ENCODE assay signal across 1 cellular context in genomic region chr3:47380601-47381316, GRCh38.
TF ChIP-seq lines count a peak whose summit lies in the region.

Gene PTPN23, plus strand, starts transcription at chr3:47381021. Its CDS starts 76 bp downstream, at chr3:47381097.

TF ChIP-seq in HEK293, 187 proteins besides CTCF, POLR2A, EP300 and RAD21 (continued from another document and continues in another):
- TF ChIP-seq ZNF776 (tag by site-specific recombination; IDR thresholded peaks at IDR 0.05; ENCODE audit: borderline replicate concordance), result no peak
- TF ChIP-seq GFI1B (tag by site-specific recombination; IDR thresholded peaks at IDR 0.05), result no peak
- no peak for TF ChIP-seq ZFP41 (tag by site-specific recombination; IDR thresholded peaks at IDR 0.05; ENCODE audit: borderline replicate concordance)
- TF ChIP-seq ATF2 (tag by site-specific recombination; IDR thresholded peaks at IDR 0.05; ENCODE audit: low read depth), result peak; percentile 45; the same call in 1 of the 2 replicates
- no peak for TF ChIP-seq ZNF571 (tag by site-specific recombination; IDR thresholded peaks at IDR 0.05)
- TF ChIP-seq, protein P1, sequence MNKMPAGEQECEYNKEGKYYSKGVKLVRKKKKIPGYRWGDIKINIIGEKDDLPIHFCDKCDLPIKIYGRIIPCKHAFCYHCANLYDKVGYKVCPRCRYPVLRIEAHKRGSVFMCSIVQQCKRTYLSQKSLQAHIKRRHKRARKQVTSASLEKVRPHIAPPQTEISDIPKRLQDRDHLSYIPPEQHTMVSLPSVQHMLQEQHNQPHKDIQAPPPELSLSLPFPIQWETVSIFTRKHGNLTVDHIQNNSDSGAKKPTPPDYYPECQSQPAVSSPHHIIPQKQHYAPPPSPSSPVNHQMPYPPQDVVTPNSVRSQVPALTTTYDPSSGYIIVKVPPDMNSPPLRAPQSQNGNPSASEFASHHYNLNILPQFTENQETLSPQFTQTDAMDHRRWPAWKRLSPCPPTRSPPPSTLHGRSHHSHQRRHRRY (tag by site-specific recombination; IDR thresholded peaks at IDR 0.05), result no peak
- TF ChIP-seq, protein P2, sequence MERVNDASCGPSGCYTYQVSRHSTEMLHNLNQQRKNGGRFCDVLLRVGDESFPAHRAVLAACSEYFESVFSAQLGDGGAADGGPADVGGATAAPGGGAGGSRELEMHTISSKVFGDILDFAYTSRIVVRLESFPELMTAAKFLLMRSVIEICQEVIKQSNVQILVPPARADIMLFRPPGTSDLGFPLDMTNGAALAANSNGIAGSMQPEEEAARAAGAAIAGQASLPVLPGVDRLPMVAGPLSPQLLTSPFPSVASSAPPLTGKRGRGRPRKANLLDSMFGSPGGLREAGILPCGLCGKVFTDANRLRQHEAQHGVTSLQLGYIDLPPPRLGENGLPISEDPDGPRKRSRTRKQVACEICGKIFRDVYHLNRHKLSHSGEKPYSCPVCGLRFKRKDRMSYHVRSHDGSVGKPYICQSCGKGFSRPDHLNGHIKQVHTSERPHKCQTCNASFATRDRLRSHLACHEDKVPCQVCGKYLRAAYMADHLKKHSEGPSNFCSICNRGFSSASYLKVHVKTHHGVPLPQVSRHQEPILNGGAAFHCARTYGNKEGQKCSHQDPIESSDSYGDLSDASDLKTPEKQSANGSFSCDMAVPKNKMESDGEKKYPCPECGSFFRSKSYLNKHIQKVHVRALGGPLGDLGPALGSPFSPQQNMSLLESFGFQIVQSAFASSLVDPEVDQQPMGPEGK (tag by site-specific recombination; IDR thresholded peaks at IDR 0.05), result peak; percentile 69
- no peak for TF ChIP-seq ZBTB8A (tag by site-specific recombination; IDR thresholded peaks at IDR 0.05)
- TF ChIP-seq ZNF169 (tag by site-specific recombination; IDR thresholded peaks at IDR 0.05), result no peak
- TF ChIP-seq ZFHX2 (tag by site-specific recombination; conservative IDR thresholded peaks at IDR 0.05), result peak; percentile 62
- TF ChIP-seq INSM2 (tag by site-specific recombination; IDR thresholded peaks at IDR 0.05), result 0 out of 2 replicates have a peak, but pooled peaks have one; percentile 39
- peak; percentile 69 for TF ChIP-seq SP7 (tag by site-specific recombination; IDR thresholded peaks at IDR 0.05)
- TF ChIP-seq KLF10 (tag by site-specific recombination; IDR thresholded peaks at IDR 0.05), result no peak; the same call in 1 of the 2 replicates
- TF ChIP-seq ZFP3 (tag by site-specific recombination; IDR thresholded peaks at IDR 0.05; ENCODE audit: low read depth), result no peak
- peak; percentile 47; the same call in 1 of the 2 replicates for TF ChIP-seq ZNF391 (tag by site-specific recombination; IDR thresholded peaks at IDR 0.05; ENCODE audit: borderline replicate concordance, low read depth)
- peak; percentile 68 for TF ChIP-seq ZNF660 (tag by site-specific recombination; IDR thresholded peaks at IDR 0.05)
- TF ChIP-seq ZSCAN23 (tag by site-specific recombination; IDR thresholded peaks at IDR 0.05), result peak; percentile 77
- TF ChIP-seq ZNF791 (tag by site-specific recombination; IDR thresholded peaks at IDR 0.05), result no peak
- no peak for TF ChIP-seq ZNF155 (tag by site-specific recombination; IDR thresholded peaks at IDR 0.05)
- peak; percentile 44; the same call in 1 of the 2 replicates for TF ChIP-seq ZNF561 (tag by site-specific recombination; IDR thresholded peaks at IDR 0.05; ENCODE audit: borderline replicate concordance)
- TF ChIP-seq MYNN (tag by site-specific recombination; IDR thresholded peaks at IDR 0.05; ENCODE audit: borderline replicate concordance), result no peak
- no peak for TF ChIP-seq GLI2 (tag by site-specific recombination; IDR thresholded peaks at IDR 0.05; ENCODE audit: borderline replicate concordance, low read depth)
- TF ChIP-seq ZNF548 (tag by site-specific recombination; IDR thresholded peaks at IDR 0.05), result no peak
- TF ChIP-seq PRDM4 (tag by site-specific recombination; IDR thresholded peaks at IDR 0.05), result peak; percentile 34; the same call in 1 of the 2 replicates
- TF ChIP-seq PRDM10 (tag by site-specific recombination; IDR thresholded peaks at IDR 0.05), result peak; percentile 76
- TF ChIP-seq ZNF596 (tag by site-specific recombination; IDR thresholded peaks at IDR 0.05), result no peak
- no peak for TF ChIP-seq ZNF529 (tag by site-specific recombination; IDR thresholded peaks at IDR 0.05; ENCODE audit: insufficient replicate concordance)
- TF ChIP-seq ZNF621 (tag by site-specific recombination; IDR thresholded peaks at IDR 0.05), result no peak
- no peak; the same call in none of the 2 replicates for TF ChIP-seq ZNF394 (tag by site-specific recombination; IDR thresholded peaks at IDR 0.05; ENCODE audit: borderline replicate concordance)
- TF ChIP-seq HOXC10 (CRISPR knock-in tag; IDR thresholded peaks at IDR 0.05), result no peak
- TF ChIP-seq, protein P3, sequence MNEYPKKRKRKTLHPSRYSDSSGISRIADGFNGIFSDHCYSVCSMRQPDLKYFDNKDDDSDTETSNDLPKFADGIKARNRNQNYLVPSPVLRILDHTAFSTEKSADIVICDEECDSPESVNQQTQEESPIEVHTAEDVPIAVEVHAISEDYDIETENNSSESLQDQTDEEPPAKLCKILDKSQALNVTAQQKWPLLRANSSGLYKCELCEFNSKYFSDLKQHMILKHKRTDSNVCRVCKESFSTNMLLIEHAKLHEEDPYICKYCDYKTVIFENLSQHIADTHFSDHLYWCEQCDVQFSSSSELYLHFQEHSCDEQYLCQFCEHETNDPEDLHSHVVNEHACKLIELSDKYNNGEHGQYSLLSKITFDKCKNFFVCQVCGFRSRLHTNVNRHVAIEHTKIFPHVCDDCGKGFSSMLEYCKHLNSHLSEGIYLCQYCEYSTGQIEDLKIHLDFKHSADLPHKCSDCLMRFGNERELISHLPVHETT (tag by site-specific recombination; IDR thresholded peaks at IDR 0.05), result peak; percentile 63
- 0 out of 2 replicates have a peak, but pooled peaks have one; percentile 86 for TF ChIP-seq GLI4 (tag by site-specific recombination; IDR thresholded peaks at IDR 0.05)
- TF ChIP-seq ZIC2 (tag by site-specific recombination; IDR thresholded peaks at IDR 0.05), result no peak
- TF ChIP-seq BCL11B (tag by site-specific recombination; IDR thresholded peaks at IDR 0.05; ENCODE audit: low read depth), result no peak
- no peak for TF ChIP-seq ZNF423 (tag by site-specific recombination; IDR thresholded peaks at IDR 0.05)
- TF ChIP-seq ZNF121 (tag by site-specific recombination; IDR thresholded peaks at IDR 0.05), result 0 out of 2 replicates have a peak, but pooled peaks have one; percentile 20
- TF ChIP-seq, protein P4, sequence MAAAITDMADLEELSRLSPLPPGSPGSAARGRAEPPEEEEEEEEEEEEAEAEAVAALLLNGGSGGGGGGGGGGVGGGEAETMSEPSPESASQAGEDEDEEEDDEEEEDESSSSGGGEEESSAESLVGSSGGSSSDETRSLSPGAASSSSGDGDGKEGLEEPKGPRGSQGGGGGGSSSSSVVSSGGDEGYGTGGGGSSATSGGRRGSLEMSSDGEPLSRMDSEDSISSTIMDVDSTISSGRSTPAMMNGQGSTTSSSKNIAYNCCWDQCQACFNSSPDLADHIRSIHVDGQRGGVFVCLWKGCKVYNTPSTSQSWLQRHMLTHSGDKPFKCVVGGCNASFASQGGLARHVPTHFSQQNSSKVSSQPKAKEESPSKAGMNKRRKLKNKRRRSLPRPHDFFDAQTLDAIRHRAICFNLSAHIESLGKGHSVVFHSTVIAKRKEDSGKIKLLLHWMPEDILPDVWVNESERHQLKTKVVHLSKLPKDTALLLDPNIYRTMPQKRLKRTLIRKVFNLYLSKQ (tag by site-specific recombination; IDR thresholded peaks at IDR 0.05; ENCODE audit: borderline replicate concordance), result no peak
- no peak for TF ChIP-seq ZNF560 (tag by site-specific recombination; IDR thresholded peaks at IDR 0.05; ENCODE audit: borderline replicate concordance)
- TF ChIP-seq ZNF76 (tag by site-specific recombination; IDR thresholded peaks at IDR 0.05; ENCODE audit: borderline replicate concordance, low read depth), result peak; percentile 95
- no peak for TF ChIP-seq TCF7L2 (IDR thresholded peaks at IDR 0.05; ENCODE audit: borderline replicate concordance, low read depth, low read length)
- peak; percentile 81 for TF ChIP-seq OSR2 (tag by site-specific recombination; IDR thresholded peaks at IDR 0.05)
- peak; percentile 84 for TF ChIP-seq ZBTB26 (tag by site-specific recombination; optimal IDR thresholded peaks at IDR 0.05)
